Comparison of ENCODE assay signal across 15 cellular contexts in genomic region chr9:88998506-88998905, GRCh38. TPM values are rescaled to one million over a fixed set of nuclear protein-coding genes. Genes with fewer than 3 reads are reported as not detected.
DNase-seq lines count a peak whose midpoint lies in the region; ATAC-seq, FAIRE-seq and TF ChIP-seq lines count a peak whose summit lies in the region.
"Had no signal": no experiment of that assay in that cellular context is flagged by ENCODE, and none has a peak within 500 bp of the region (broad histone marks: within the 10 kb centered on the region; RNA-seq: fewer than 3 reads in every experiment).

No MANE protein-coding gene starts in this region.

- no peaks in the 10 kb centered on the region for H3K9me2 ChIP-seq in GM23248 (ENCODE audit: insufficient read depth)

- no peaks in the 10 kb centered on the region for H3K27me3 ChIP-seq in GM23248 (replicated peaks; ENCODE audit: insufficient read depth)
- no peaks in the 10 kb centered on the region for H3K27me3 ChIP-seq in smooth muscle cell (ENCODE audit: low read depth)

- H3K4me2 ChIP-seq in GM23248 (ENCODE audit: unreplicated experiment): no peak overlapping the region
- no peak overlapping the region for H3K4me2 ChIP-seq in smooth muscle cell

- 20 to 35% methylated on average over 2 of the region's 2 CpGs for WGBS in GM23248 (ENCODE audit: low coverage in 1 of 2, low lambda C conversion rate in 2 of 2, missing lambda C conversion rate in 2 of 2), 2 experiments
- 28% methylated on average over 2 of the region's 2 CpGs for WGBS in smooth muscle cell (ENCODE audit: low lambda C conversion rate)

- H3K4me3 ChIP-seq in GM23248 (no peak overlapping the region), fibroblast of mammary gland (ENCODE audit: control insufficient read depth, low read depth, low read length) (no peak overlapping the region), smooth muscle cell (no peak overlapping the region)

- ATAC-seq in SK-N-SH treated with all-trans-retinoic acid at 6 μM for 48 hours: peak; percentile 11; the same call in 2 of the 3 replicates
- ATAC-seq: activated CD4-positive, CD25-positive, alpha-beta regulatory T cell treated with anti-CD3 and anti-CD28 coated beads, Interleukin-2, amount 50 U/mL, for 24 hours had no signal

- in situ Hi-C loops in GM23248 (cut with MboI): loop anchor here (10.0 kb wide), 2 partner anchors 254 to 334 kb away; no protein-coding TSS in a partner anchor

- H2AFZ ChIP-seq in GM23248 (no peak overlapping the region), smooth muscle cell (ENCODE audit: low read depth) (no peak overlapping the region)

- TF ChIP-seq CTCF in fibroblast of mammary gland (conservative IDR thresholded peaks at IDR 0.05; ENCODE audit: control insufficient read depth, insufficient read depth, low read depth, low read length) (no peak), smooth muscle cell (IDR thresholded peaks at IDR 0.05; ENCODE audit: borderline replicate concordance, insufficient read depth, poor library complexity, severe bottlenecking) (no peak)

- no peak for TF ChIP-seq POLR2A in GM12892 (IDR thresholded peaks at IDR 0.05; ENCODE audit: low read depth, low read length)

- no peaks in the 10 kb centered on the region for H3K36me3 ChIP-seq in GM23248 (ENCODE audit: low read depth)
- no peaks in the 10 kb centered on the region for H3K36me3 ChIP-seq in smooth muscle cell (ENCODE audit: low read depth)

- H3F3A ChIP-seq in GM23248 (ENCODE audit: insufficient read depth) (peaks cover 9% of the 10 kb centered on the region; the same call in 1 of the 2 replicates), smooth muscle cell (ENCODE audit: low read depth) (peaks cover 35% of the 10 kb centered on the region)

- H3K9ac ChIP-seq in GM23248: no peak overlapping the region
- no peak overlapping the region for H3K9ac ChIP-seq in smooth muscle cell (ENCODE audit: low read depth)

- H3K27ac ChIP-seq in GM23248 (no peak overlapping the region), smooth muscle cell (ENCODE audit: low read depth) (peak overlapping the region; percentile 59)

- peaks cover 71% of the 10 kb centered on the region for H3K79me2 ChIP-seq in GM23248 (ENCODE audit: insufficient read depth)
- peaks cover 59% of the 10 kb centered on the region for H3K79me2 ChIP-seq in smooth muscle cell (ENCODE audit: low read depth)

- H3K4me1 ChIP-seq in GM23248 (ENCODE audit: insufficient read depth) (peaks cover 24% of the 10 kb centered on the region), smooth muscle cell (ENCODE audit: low read depth) (peaks cover 32% of the 10 kb centered on the region)

- H3K9me3 ChIP-seq in GM23248 (ENCODE audit: low read depth) (no peaks in the 10 kb centered on the region), smooth muscle cell (replicated peaks; ENCODE audit: low read depth) (no peaks in the 10 kb centered on the region)

- H4K20me1 ChIP-seq in GM23248 (ENCODE audit: insufficient read depth) (no peaks in the 10 kb centered on the region), smooth muscle cell (ENCODE audit: low read depth) (peaks cover 97% of the 10 kb centered on the region)

- FAIRE-seq in GM12892 (lab: Jason Lieb, UNC): no peak
- FAIRE-seq: GM19239, keratinocyte had no signal

- DNase-seq in GM23248 (peak; percentile 31), fibroblast of mammary gland (ENCODE audit: low read depth) (peak; percentile 48), smooth muscle cell (lab: John Stamatoyannopoulos, UW; ENCODE audit: unreplicated experiment) (no peak), COLO829 (ENCODE audit: low spot score) (no peak), T-helper 2 cell (no peak), GM12892 (ENCODE audit: insufficient read length) (no peak)
- DNase-seq in activated CD4-positive, alpha-beta T cell treated with anti-CD3 and anti-CD28 coated beads, Interleukin-2, amount 50 U/mL, for 48 hours: no peak
- DNase-seq: activated T-cell treated with anti-CD3 and anti-CD28 coated beads, Interleukin-2, amount 50 U/mL, for 48 hours; CD4-positive, CD25-positive, alpha-beta regulatory T cell; NCI-H1417; stimulated activated CD4-positive, alpha-beta T cell treated with anti-CD3 and anti-CD28 coated beads, Interleukin-2, amount 100 ng/mL, for 48 hours had no signal

TF ChIP-seq in SK-N-SH treated with all-trans-retinoic acid at 6 μM for 48 hours, 23 proteins besides CTCF, POLR2A, EP300 and RAD21:
- TF ChIP-seq ZNF565 (CRISPR knock-in tag; conservative IDR thresholded peaks at IDR 0.05; ENCODE audit: low read depth): no peak
- TF ChIP-seq ARNTL (CRISPR knock-in tag; IDR thresholded peaks at IDR 0.05; ENCODE audit: borderline replicate concordance, low read depth): no peak
- TF ChIP-seq BACH2 (CRISPR knock-in tag; IDR thresholded peaks at IDR 0.05; ENCODE audit: borderline replicate concordance): no peak
- TF ChIP-seq TSHZ2 (CRISPR knock-in tag; IDR thresholded peaks at IDR 0.05): no peak
- no peak for TF ChIP-seq PATZ1 (CRISPR knock-in tag; IDR thresholded peaks at IDR 0.05; ENCODE audit: borderline replicate concordance)
- no peak for TF ChIP-seq PPARA (CRISPR knock-in tag; IDR thresholded peaks at IDR 0.05; ENCODE audit: borderline replicate concordance)
- TF ChIP-seq TOX (CRISPR knock-in tag; IDR thresholded peaks at IDR 0.05; ENCODE audit: borderline replicate concordance): no peak
- no peak for TF ChIP-seq CSDC2 (CRISPR knock-in tag; IDR thresholded peaks at IDR 0.05)

RNA-seq across cellular contexts. Expression of gene S1PR3, which starts 7.2 kb away (rescaled TPM):
- 15.8 and 16.9 TPM in 2 replicates for total RNA-seq in GM23248 (2014; rRNA removed; shearing (Covaris generic))
- polyA plus RNA-seq in GM23248 (2016; fragmentation: Nextera tagmentation; extraction: Ambion mirVana) (11.8 and 11.9 TPM in 2 replicates), smooth muscle cell (123 and 184 TPM in 2 replicates)
- total RNA-seq in smooth muscle cell: 245 and 246 TPM in 2 replicates
- 0.08 TPM for polyA plus RNA-seq in GM12892 (2012; ENCODE audit: missing spikeins)
- total RNA-seq: CD4-positive, CD25-positive, alpha-beta regulatory T cell had no signal

Comparison
In these comparisons a context has a peak if more than half of its experiments do, and no peak if none do; other contexts are left out.
1. DNase-seq: peak in GM23248 (single experiment) and fibroblast of mammary gland (single experiment); none in smooth muscle cell (single experiment), COLO829 (single experiment), activated CD4-positive, alpha-beta T cell treated with anti-CD3 and anti-CD28 coated beads, Interleukin-2, amount 50 U/mL, for 48 hours (0 of 2), T-helper 2 cell (0 of 5) and GM12892 (single experiment).
2. RNA of gene S1PR3, which starts 7.2 kb away (total RNA-seq): 245 to 246 TPM in smooth muscle cell; 15.8 to 16.9 TPM in GM23248; every median in the first group is over 10 times any median in the second.